In genomic region chrX:56728752-56729151, GRCh38 we compare ENCODE assay signal across 8 cellular contexts. TPM values are rescaled to one million over a fixed set of nuclear protein-coding genes. Genes with fewer than 3 reads are reported as not detected.
DNase-seq lines count a peak whose midpoint lies in the region; ATAC-seq lines count a peak whose summit lies in the region.

No MANE protein-coding gene starts in this region.

- H3K4me1 ChIP-seq in ES-I3 (ENCODE audit: insufficient read depth, low read length), result no peaks in the 10 kb centered on the region

- no peaks in the 10 kb centered on the region for H3K36me3 Mint-ChIP-seq in activated naive CD4-positive, alpha-beta T cell treated with anti-CD3 and anti-CD28 coated beads, Interleukin-2, amount 50 U/mL, for 72 hours

- DNase-seq in H4 (ENCODE audit: low spot score) (peak; percentile 19), NCI-H2081 treated with DMSO at 0.1 percent for 48 hours (lab: John Stamatoyannopoulos, UW) (peak; percentile 10), NCI-H128 (lab: John Stamatoyannopoulos, UW; ENCODE audit: unreplicated experiment) (no peak), LoVo (ENCODE audit: low spot score) (no peak)
- DNase-seq in activated naive CD4-positive, alpha-beta T cell treated with anti-CD3 and anti-CD28 coated beads, Interleukin-2, amount 50 U/mL, for 72 hours (ENCODE audit: low spot score in 2 of 2), result no peak
- DNase-seq in stimulated activated CD4-positive, alpha-beta T cell treated with anti-CD3 and anti-CD28 coated beads, Interleukin-4, amount 100 ng/mL, for 24 hours, result peak; percentile 33

- peak overlapping the region; percentile 90; the same call in 1 of the 2 replicates for H3K9ac ChIP-seq in ES-I3 (ENCODE audit: low read depth, low read length)

- ATAC-seq in activated naive CD4-positive, alpha-beta T cell treated with anti-CD3 and anti-CD28 coated beads, Interleukin-2, amount 50 U/mL, for 72 hours, result peak in 1 of 2 donors; percentile 38

- no peaks in the 10 kb centered on the region for H3K36me3 ChIP-seq in ES-I3 (ENCODE audit: insufficient read depth, low read length)

- H3K9me3 Mint-ChIP-seq in activated naive CD4-positive, alpha-beta T cell treated with anti-CD3 and anti-CD28 coated beads, Interleukin-2, amount 50 U/mL, for 72 hours, result no peaks in the 10 kb centered on the region

- H3K4me3 ChIP-seq in iPS-11a (ENCODE audit: low read depth, low read length), result peak overlapping the region; percentile 62

- H3K9me3 ChIP-seq in ES-I3 (ENCODE audit: control insufficient read depth, insufficient read depth, low read length), result no peaks in the 10 kb centered on the region

- peak overlapping the region; percentile 90 for H3K27ac Mint-ChIP-seq in activated naive CD4-positive, alpha-beta T cell treated with anti-CD3 and anti-CD28 coated beads, Interleukin-2, amount 50 U/mL, for 72 hours

RNA-seq across cellular contexts. Expression of gene NBDY, which starts 0.3 kb away (rescaled TPM):
- 11.7 and 19.0 TPM in 2 replicates for total RNA-seq in H4 (2014; rRNA removed; shearing (Covaris generic))
- total RNA-seq in activated naive CD4-positive, alpha-beta T cell treated with anti-CD3 and anti-CD28 coated beads, Interleukin-2, amount 50 U/mL, for 72 hours, result 10 to 100 TPM; 52.3 to 63.6 TPM

Comparison
In these comparisons a context has a peak if more than half of its experiments do, and no peak if none do; other contexts are left out.
1. DNase-seq: peak in H4 (single experiment), NCI-H2081 treated with DMSO at 0.1 percent for 48 hours (single experiment) and stimulated activated CD4-positive, alpha-beta T cell treated with anti-CD3 and anti-CD28 coated beads, Interleukin-4, amount 100 ng/mL, for 24 hours (single experiment); none in activated naive CD4-positive, alpha-beta T cell treated with anti-CD3 and anti-CD28 coated beads, Interleukin-2, amount 50 U/mL, for 72 hours (0 of 2), NCI-H128 (single experiment) and LoVo (single experiment).